8 cellular contexts compared by ENCODE assay signal in genomic region chr15:41401904-41402267, GRCh38. TPM values are rescaled to one million over a fixed set of nuclear protein-coding genes. Genes with fewer than 3 reads are reported as not detected.
A peak's percentile ranks its signal among the peaks of the same experiment; 100 is the strongest.
DNase-seq lines count a peak whose midpoint lies in the region; ATAC-seq and TF ChIP-seq lines count a peak whose summit lies in the region.

No MANE protein-coding gene starts in this region.

- no peaks in the 10 kb centered on the region for H3K36me3 ChIP-seq in PC-3 (ENCODE audit: low read depth, low read length)
- H3K36me3 ChIP-seq in esophagus squamous epithelium = no peaks in the 10 kb centered on the region
- no peaks in the 10 kb centered on the region for H3K36me3 ChIP-seq in prostate gland

- H2AFZ ChIP-seq in PC-3 (ENCODE audit: low read length) = peak overlapping the region; percentile 95

- H3K79me2 ChIP-seq in PC-3 (ENCODE audit: low read length) = peaks cover 13% of the 10 kb centered on the region

- ATAC-seq in GM21717 (IDR thresholded peaks at IDR 0.05; ENCODE audit: unreplicated experiment) (peak; percentile 2), PC-3 (no peak), HG02571 (IDR thresholded peaks at IDR 0.05; ENCODE audit: unreplicated experiment) (no peak)

- no peak for TF ChIP-seq POLR2A in esophagus squamous epithelium (IDR thresholded peaks at IDR 0.05)
- TF ChIP-seq POLR2A in prostate gland (IDR thresholded peaks at IDR 0.05) = no peak

- H3K9me2 ChIP-seq in PC-3 (replicated peaks; ENCODE audit: low read length) = no peaks in the 10 kb centered on the region

- CTCF ChIA-PET in PC-3 (lab: Charles Lee) = interaction anchor here (0.6 kb wide), 1 partner anchor 298 kb away, joined by 3 read pairs; no protein-coding TSS in a partner anchor

- peak overlapping the region; percentile 27 for H3K27ac ChIP-seq in PC-3 (ENCODE audit: low read length)
- H3K27ac ChIP-seq in esophagus squamous epithelium = peak overlapping the region; percentile 88 to 92 (median 90)
- H3K27ac ChIP-seq in prostate gland = peak overlapping the region; percentile 83 to 86

- 0 out of 2 replicates have a peak, but pooled peaks cover 4% of the 10 kb centered on the region for H3K4me1 ChIP-seq in PC-3 (ENCODE audit: insufficient read depth, low read length)
- peaks cover 4 to 34% (median 8%) of the 10 kb centered on the region in 3 donors for H3K4me1 ChIP-seq in esophagus squamous epithelium
- no peaks in the 10 kb centered on the region for H3K4me1 ChIP-seq in prostate gland (replicated peaks)

- H3K9ac ChIP-seq in PC-3 (ENCODE audit: low read length) = peak overlapping the region; percentile 84

- H4K20me1 ChIP-seq in PC-3 (ENCODE audit: low read length) = no peaks in the 10 kb centered on the region

- H3K4me3 ChIP-seq in PC-3 (ENCODE audit: low read length) (peak overlapping the region; percentile 84), esophagus squamous epithelium (peak overlapping the region; percentile 62 to 86 (median 82)), prostate gland (peak overlapping the region; percentile 78 to 83)

- TF ChIP-seq CTCF in PC-3 (conservative IDR thresholded peaks at IDR 0.05; ENCODE audit: low read depth, low read length) (no peak), esophagus squamous epithelium (IDR thresholded peaks at IDR 0.05) (no peak), prostate gland (IDR thresholded peaks at IDR 0.05) (no peak)

- no peak for DNase-seq in PC-3
- no peak for DNase-seq in esophagus squamous epithelium (lab: John Stamatoyannopoulos, UW)
- DNase-seq in prostate gland (ENCODE audit: low spot score) = no peak
- DNase-seq in GM19238 (ENCODE audit: insufficient read length, low spot score) = no peak
- no peak for DNase-seq in NCI-H82 (lab: John Stamatoyannopoulos, UW)
- DNase-seq in NCI-H526 treated with DMSO at 0.1 percent for 48 hours (lab: John Stamatoyannopoulos, UW) = no peak

- H3K27me3 ChIP-seq in PC-3 (ENCODE audit: low read length) (no peaks in the 10 kb centered on the region), esophagus squamous epithelium (no peaks in the 10 kb centered on the region), prostate gland (replicated peaks; ENCODE audit: insufficient read depth) (no peaks in the 10 kb centered on the region)

- H3K4me2 ChIP-seq in PC-3 (ENCODE audit: low read length) = peak overlapping the region; percentile 78

- WGBS in esophagus squamous epithelium, 2 donors = 4 to 8% methylated on average over 9 of the region's 9 CpGs
- 4% methylated on average over 9 of the region's 9 CpGs for WGBS in prostate gland

- H3F3A ChIP-seq in PC-3 (ENCODE audit: low read length, unreplicated experiment) = no peaks in the 10 kb centered on the region

- BruUV-seq in PC-3 (replicated peaks; lab: Mats Ljungman, UMichigan) = TSS peak; percentile 97

- POLR2A ChIA-PET in PC-3 (lab: Charles Lee; ENCODE audit: unreplicated experiment) = no interaction called here

- intact Hi-C loops in PC-3 (cut with micrococcal nuclease) (no loop called here), esophagus squamous epithelium (cut with DNase I) (no loop called here), prostate gland (cut with DNase I) (no loop called here)

- H3K9me3 ChIP-seq in PC-3 (ENCODE audit: low read length) (no peaks in the 10 kb centered on the region), esophagus squamous epithelium (no peaks in the 10 kb centered on the region), prostate gland (no peaks in the 10 kb centered on the region)

RNA-seq across cellular contexts. Expression of gene NDUFAF1, which starts 0.4 kb away (rescaled TPM):
- total RNA-seq in PC-3 (2014; rRNA removed) (22.4 and 47.2 TPM in 2 replicates), esophagus squamous epithelium (10 to 100 TPM in 3 of 4 donors, 1 to 10 TPM in 1; 9.4 to 26.9 (median 15.0) TPM), prostate gland (10 to 100 TPM; 20.1 to 23.1 TPM)

RNA-seq across cellular contexts. Expression of gene RTF1, which starts 15.0 kb away (rescaled TPM):
- 20.2 and 25.9 TPM in 2 replicates for total RNA-seq in PC-3 (2014; rRNA removed)
- total RNA-seq in esophagus squamous epithelium = 10 to 100 TPM; 23.3 to 41.6 (median 33.6) TPM
- total RNA-seq in prostate gland = 10 to 100 TPM; 23.8 to 52.4 TPM

Comparison
In these comparisons a context has a peak if more than half of its experiments do, and no peak if none do; other contexts are left out.
1. H3K27ac ChIP-seq: peak in every context shown above with its lines; median percentile 90 in esophagus squamous epithelium; 84 in prostate gland; 27 in PC-3.